In genomic region chr19:38417544-38418506, GRCh38 we compare ENCODE assay signal across 8 cellular contexts. TPM values are rescaled to one million over a fixed set of nuclear protein-coding genes. Genes with fewer than 3 reads are reported as not detected.
A peak's percentile ranks its signal among the peaks of the same experiment; 100 is the strongest.
DNase-seq lines count a peak whose midpoint lies in the region; ATAC-seq and TF ChIP-seq lines count a peak whose summit lies in the region.

No MANE protein-coding gene starts in this region.

- TF ChIP-seq CTCF in MM.1S (IDR thresholded peaks at IDR 0.05; ENCODE audit: low read length) (no peak), WTC11 (IDR thresholded peaks at IDR 0.05) (no peak)

- ATAC-seq in WTC11 (peak; percentile 86), GM19463 (IDR thresholded peaks at IDR 0.05; ENCODE audit: unreplicated experiment) (no peak)

- peak overlapping the region; percentile 35 for H3K4me2 ChIP-seq in MM.1S (ENCODE audit: low read depth, low read length)

- DNase-seq in DMS 273 (lab: John Stamatoyannopoulos, UW; ENCODE audit: unreplicated experiment) (peak; percentile 70), MM.1S (no peak), WTC11 (ENCODE audit: low spot score) (peak; percentile 93), NCI-H446 (lab: John Stamatoyannopoulos, UW) (no peak)

- H3K4me3 ChIP-seq in MM.1S (ENCODE audit: low read length) (no peak overlapping the region), ectodermal cell (ENCODE audit: insufficient read depth, low read depth, low read length) (peak overlapping the region; percentile 44), mucosa of stomach (ENCODE audit: low read length) (no peak overlapping the region), stomach smooth muscle (ENCODE audit: low read length in 2 of 2) (peak overlapping the region; percentile 27 to 44)

- no peak overlapping the region for H3K9ac ChIP-seq in MM.1S (ENCODE audit: low read length)
- H3K9ac ChIP-seq in mucosa of stomach (ENCODE audit: low read length) = peak overlapping the region; percentile 7
- no peak overlapping the region for H3K9ac ChIP-seq in stomach smooth muscle (ENCODE audit: low read length in 2 of 2)

- H3K36me3 ChIP-seq in MM.1S (replicated peaks; ENCODE audit: insufficient read depth, low read length) = no peaks in the 10 kb centered on the region
- H3K36me3 ChIP-seq in ectodermal cell (ENCODE audit: control insufficient read depth, insufficient read depth, low read length) = no peaks in the 10 kb centered on the region
- no peaks in the 10 kb centered on the region for H3K36me3 ChIP-seq in mucosa of stomach (ENCODE audit: control insufficient read depth, insufficient read depth, low read length)
- H3K36me3 ChIP-seq in stomach smooth muscle (ENCODE audit: control insufficient read depth in 2 of 2, insufficient read depth in 2 of 2, low read length in 2 of 2) = no peaks in the 10 kb centered on the region

- POLR2A ChIA-PET in WTC11 (lab: Charles Lee) = interaction anchor here (1.6 kb wide), 1 partner anchor 30 kb away, joined by 4 read pairs; the partner anchor contains the start of gene GGN

- H3K27me3 ChIP-seq in MM.1S (replicated peaks; ENCODE audit: insufficient read depth, low read length) (peaks cover 70% of the 10 kb centered on the region), ectodermal cell (ENCODE audit: control insufficient read depth, insufficient read depth, low read length, poor library complexity, severe bottlenecking) (peaks cover 12% of the 10 kb centered on the region), mucosa of stomach (ENCODE audit: control insufficient read depth, insufficient read depth, low read length) (peaks cover 25% of the 10 kb centered on the region), stomach smooth muscle (ENCODE audit: control insufficient read depth in 1 of 2, insufficient read depth in 2 of 2, low read length in 2 of 2) (peaks cover 18 to 21% of the 10 kb centered on the region in 2 donors)

- no peaks in the 10 kb centered on the region for H3K9me3 Mint-ChIP-seq in WTC11

- H3K79me2 ChIP-seq in MM.1S (ENCODE audit: low read length) = no peaks in the 10 kb centered on the region

- H3K27me3 Mint-ChIP-seq in WTC11 (ENCODE audit: low read depth) = peaks cover 21% of the 10 kb centered on the region

- peaks cover 13% of the 10 kb centered on the region for H3K4me1 Mint-ChIP-seq in WTC11

- no peaks in the 10 kb centered on the region for H3K9me3 ChIP-seq in MM.1S (replicated peaks; ENCODE audit: insufficient read depth, low read length)
- no peaks in the 10 kb centered on the region for H3K9me3 ChIP-seq in ectodermal cell (ENCODE audit: control insufficient read depth, low read length)
- no peaks in the 10 kb centered on the region for H3K9me3 ChIP-seq in mucosa of stomach (ENCODE audit: control insufficient read depth, low read length)
- no peaks in the 10 kb centered on the region for H3K9me3 ChIP-seq in stomach smooth muscle (ENCODE audit: control insufficient read depth in 2 of 2, low read length in 2 of 2)

- H3K9me2 ChIP-seq in MM.1S (replicated peaks; ENCODE audit: insufficient read depth, low read length) = no peaks in the 10 kb centered on the region

- no peaks in the 10 kb centered on the region for H3K36me3 Mint-ChIP-seq in WTC11

- no peaks in the 10 kb centered on the region for H3F3A ChIP-seq in MM.1S (ENCODE audit: insufficient read depth, low read length)

- peak overlapping the region; percentile 89 for H3K27ac Mint-ChIP-seq in WTC11

- no peaks in the 10 kb centered on the region for H4K20me1 ChIP-seq in MM.1S (ENCODE audit: insufficient read depth, low read length)

- H3K4me3 Mint-ChIP-seq in WTC11 = peak overlapping the region; percentile 84

- CTCF ChIA-PET in WTC11 (lab: Charles Lee) = interaction anchor here (7.7 kb wide), 1 partner anchor 14 kb away, joined by 55 read pairs; the partner anchor contains the start of gene FAM98C

- H3K4me1 ChIP-seq in MM.1S (ENCODE audit: low read length) (no peaks in the 10 kb centered on the region), ectodermal cell (ENCODE audit: control insufficient read depth, insufficient read depth, low read length) (peaks cover 3% of the 10 kb centered on the region), mucosa of stomach (ENCODE audit: control insufficient read depth, insufficient read depth, low read length) (peaks cover 9% of the 10 kb centered on the region), stomach smooth muscle (ENCODE audit: control insufficient read depth, insufficient read depth, low read length) (peaks cover 8% of the 10 kb centered on the region)

- 7 to 8% methylated on average over 49 of the region's 49 CpGs for WGBS in ectodermal cell, 2 experiments

- 0 out of 2 replicates have a peak overlapping the region, but pooled peaks have one; percentile 27 for H2AFZ ChIP-seq in MM.1S (ENCODE audit: low read length)

- H3K27ac ChIP-seq in MM.1S (ENCODE audit: low read length) (no peak overlapping the region), ectodermal cell (ENCODE audit: insufficient read depth, low read depth, low read length, poor library complexity, severe bottlenecking) (no peak overlapping the region), stomach smooth muscle (ENCODE audit: low read length) (no peak overlapping the region)

TF ChIP-seq in WTC11, 78 proteins besides CTCF, POLR2A, EP300 and RAD21 (continues in another document):
- TF ChIP-seq ELF4 (CRISPR knock-in tag; IDR thresholded peaks at IDR 0.05; ENCODE audit: low read depth) (no peak), ZNF232 (CRISPR knock-in tag; IDR thresholded peaks at IDR 0.05) (0 out of 2 replicates have a peak, but pooled peaks have one; percentile 15), SMAD3 (CRISPR knock-in tag; IDR thresholded peaks at IDR 0.05; ENCODE audit: borderline replicate concordance) (no peak), ZNF121 (CRISPR knock-in tag; IDR thresholded peaks at IDR 0.05) (no peak), PRRX2 (CRISPR knock-in tag; IDR thresholded peaks at IDR 0.05) (no peak), ZMAT4 (CRISPR knock-in tag; IDR thresholded peaks at IDR 0.05) (no peak), ZNF671 (CRISPR knock-in tag; IDR thresholded peaks at IDR 0.05) (no peak), RELA (CRISPR knock-in tag; IDR thresholded peaks at IDR 0.05; ENCODE audit: borderline replicate concordance) (no peak)
- TF ChIP-seq, protein P1, sequence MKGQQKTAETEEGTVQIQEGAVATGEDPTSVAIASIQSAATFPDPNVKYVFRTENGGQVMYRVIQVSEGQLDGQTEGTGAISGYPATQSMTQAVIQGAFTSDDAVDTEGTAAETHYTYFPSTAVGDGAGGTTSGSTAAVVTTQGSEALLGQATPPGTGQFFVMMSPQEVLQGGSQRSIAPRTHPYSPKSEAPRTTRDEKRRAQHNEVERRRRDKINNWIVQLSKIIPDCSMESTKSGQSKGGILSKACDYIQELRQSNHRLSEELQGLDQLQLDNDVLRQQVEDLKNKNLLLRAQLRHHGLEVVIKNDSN (CRISPR knock-in tag; IDR thresholded peaks at IDR 0.05) = peak; percentile 44; the same call in 1 of the 2 replicates
- TF ChIP-seq, protein P2, sequence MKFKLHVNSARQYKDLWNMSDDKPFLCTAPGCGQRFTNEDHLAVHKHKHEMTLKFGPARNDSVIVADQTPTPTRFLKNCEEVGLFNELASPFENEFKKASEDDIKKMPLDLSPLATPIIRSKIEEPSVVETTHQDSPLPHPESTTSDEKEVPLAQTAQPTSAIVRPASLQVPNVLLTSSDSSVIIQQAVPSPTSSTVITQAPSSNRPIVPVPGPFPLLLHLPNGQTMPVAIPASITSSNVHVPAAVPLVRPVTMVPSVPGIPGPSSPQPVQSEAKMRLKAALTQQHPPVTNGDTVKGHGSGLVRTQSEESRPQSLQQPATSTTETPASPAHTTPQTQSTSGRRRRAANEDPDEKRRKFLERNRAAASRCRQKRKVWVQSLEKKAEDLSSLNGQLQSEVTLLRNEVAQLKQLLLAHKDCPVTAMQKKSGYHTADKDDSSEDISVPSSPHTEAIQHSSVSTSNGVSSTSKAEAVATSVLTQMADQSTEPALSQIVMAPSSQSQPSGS (CRISPR knock-in tag; IDR thresholded peaks at IDR 0.05; ENCODE audit: borderline replicate concordance, low read depth) = no peak

RNA-seq across cellular contexts. Expression of gene RASGRP4, which starts 8.2 kb away (rescaled TPM):
- 2.5 to 4.1 TPM (median 3.4 TPM) in 3 replicates for total RNA-seq in WTC11 (2021)
- 0.17 TPM for polyA plus RNA-seq in ectodermal cell (2013, experiment 1 of 4)
- polyA plus RNA-seq in ectodermal cell (2013, experiment 2 of 4) = 0.41 TPM
- polyA plus RNA-seq in ectodermal cell (2013, experiment 3 of 4) = 0.43 TPM
- polyA plus RNA-seq in ectodermal cell (2013, experiment 4 of 4) = 0.24 TPM

RNA-seq across cellular contexts. Expression of gene FAM98C, which starts 14.9 kb away (rescaled TPM):
- total RNA-seq in WTC11 (2021) = 9.7 to 12.2 TPM (median 10.2 TPM) in 3 replicates
- 7.6 TPM for polyA plus RNA-seq in ectodermal cell (2013, experiment 1 of 4)
- polyA plus RNA-seq in ectodermal cell (2013, experiment 2 of 4) = 6.6 TPM
- polyA plus RNA-seq in ectodermal cell (2013, experiment 3 of 4) = 8.9 TPM
- 9.8 TPM for polyA plus RNA-seq in ectodermal cell (2013, experiment 4 of 4)

RNA-seq across cellular contexts. Expression of gene RYR1, which starts 15.7 kb away (rescaled TPM):
- 19.8 to 24.2 TPM (median 21.1 TPM) in 3 replicates for total RNA-seq in WTC11 (2021)
- polyA plus RNA-seq in ectodermal cell (2013, experiment 1 of 4) = 3.4 TPM
- 3.5 TPM for polyA plus RNA-seq in ectodermal cell (2013, experiment 2 of 4)
- 1.7 TPM for polyA plus RNA-seq in ectodermal cell (2013, experiment 3 of 4)
- polyA plus RNA-seq in ectodermal cell (2013, experiment 4 of 4) = 4.2 TPM

RNA-seq across cellular contexts. Expression of gene SPRED3, which starts 29.3 kb away (rescaled TPM):
- total RNA-seq in WTC11 (2021) = 5.2 to 7.3 TPM (median 7.2 TPM) in 3 replicates
- polyA plus RNA-seq in ectodermal cell (2013, experiment 1 of 4) = 2.3 TPM
- 2.3 TPM for polyA plus RNA-seq in ectodermal cell (2013, experiment 2 of 4)
- 1.2 TPM for polyA plus RNA-seq in ectodermal cell (2013, experiment 3 of 4)
- 2.1 TPM for polyA plus RNA-seq in ectodermal cell (2013, experiment 4 of 4)

RNA-seq across cellular contexts. Expression of gene GGN, which starts 30.0 kb away (rescaled TPM):
- 2.4 to 3.1 TPM (median 2.7 TPM) in 3 replicates for total RNA-seq in WTC11 (2021)
- polyA plus RNA-seq in ectodermal cell (2013, experiment 1 of 4) = 2.6 TPM
- 0.87 TPM for polyA plus RNA-seq in ectodermal cell (2013, experiment 2 of 4)
- 1.3 TPM for polyA plus RNA-seq in ectodermal cell (2013, experiment 3 of 4)
- 1.9 TPM for polyA plus RNA-seq in ectodermal cell (2013, experiment 4 of 4)

Comparison
In these comparisons a context has a peak if more than half of its experiments do, and no peak if none do; other contexts are left out.
1. DNase-seq: peak in DMS 273 (single experiment) and WTC11 (single experiment); none in MM.1S (single experiment) and NCI-H446 (0 of 2).
2. H3K4me3 ChIP-seq: peak in ectodermal cell (single experiment) and stomach smooth muscle (2 of 2); none in MM.1S (single experiment) and mucosa of stomach (single experiment).